ENCODE assay signal across 21 cellular contexts in the genomic region with DNA sequence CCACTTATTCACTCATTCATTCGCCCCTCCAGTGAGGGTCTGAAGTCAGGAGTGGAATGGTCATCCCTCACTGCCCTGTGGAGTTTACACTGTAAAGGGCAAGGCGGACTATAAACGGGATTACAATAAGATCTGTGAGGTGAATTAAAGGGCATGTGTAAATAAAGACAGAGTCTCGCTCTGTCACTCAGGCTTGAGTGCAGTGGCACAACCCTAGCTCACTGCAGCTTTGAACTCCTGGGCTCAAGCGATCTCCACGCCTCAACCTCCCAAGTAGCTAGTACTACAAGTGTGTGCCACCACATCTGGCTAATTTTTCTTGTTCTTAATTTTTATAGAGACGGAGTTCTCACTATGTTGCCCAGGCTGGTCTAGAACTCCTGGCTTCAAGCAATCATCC.
"Had no signal": no experiment of that assay in that cellular context is flagged by ENCODE, and none has a peak within 500 bp of the region (broad histone marks: within the 10 kb centered on the region; RNA-seq: fewer than 3 reads in every experiment).

No MANE protein-coding gene starts in this region.

- H3K4me3 Mint-ChIP-seq: activated B cell treated with CpG ODN at 0.5 μM for 24 hours; activated CD8-positive, alpha-beta T cell treated with anti-CD3 and anti-CD28 coated beads, Interleukin-2, amount 10 ng/mL, durations not matched to agents 7 days and 5 days; activated naive CD8-positive, alpha-beta T cell treated with anti-CD3 and anti-CD28 coated beads, Interleukin-2, amount 10 ng/mL, durations not matched to agents 7 days and 5 days; effector memory CD8-positive, alpha-beta T cell; naive thymus-derived CD8-positive, alpha-beta T cell; stimulated activated memory B cell treated with anti-CD40 and anti-IgM and Interleukin-4, amounts not matched to agents 10 μg/mL and 1 μg/mL and 100 μg/mL, for 72 hours; T-helper 2 cell treated with Interferon-gamma antibody and Interleukin-4, amounts not matched to agents 5 μg/mL and 100 μg/mL, for 36 hours had no signal

- H3K27me3 ChIP-seq: brain microvascular endothelial cell, tibial nerve had no signal

- H3K4me3 ChIP-seq: left lung, tibial nerve had no signal

- H3K27ac Mint-ChIP-seq: activated CD8-positive, alpha-beta T cell treated with anti-CD3 and anti-CD28 coated beads, Interleukin-2, amount 10 ng/mL, durations not matched to agents 7 days and 5 days; activated naive CD8-positive, alpha-beta T cell treated with anti-CD3 and anti-CD28 coated beads, Interleukin-2, amount 10 ng/mL, durations not matched to agents 7 days and 5 days; effector memory CD8-positive, alpha-beta T cell; stimulated activated memory B cell treated with anti-CD40 and anti-IgM and Interleukin-4, amounts not matched to agents 10 μg/mL and 1 μg/mL and 100 μg/mL, for 72 hours; T-helper 2 cell treated with Interferon-gamma antibody and Interleukin-4, amounts not matched to agents 5 μg/mL and 100 μg/mL, for 36 hours had no signal

- H3K27ac ChIP-seq: brain microvascular endothelial cell, foreskin keratinocyte, left lung, tibial nerve had no signal

- H3K9me3 ChIP-seq: left lung, tibial nerve had no signal

- H3K4me1 ChIP-seq: foreskin keratinocyte, left lung, tibial nerve had no signal

- FAIRE-seq: islet of Langerhans had no signal

- H3K36me3 ChIP-seq: brain microvascular endothelial cell, left lung, tibial nerve had no signal

- H3K36me3 Mint-ChIP-seq: activated naive CD8-positive, alpha-beta T cell treated with anti-CD3 and anti-CD28 coated beads, Interleukin-2, amount 10 ng/mL, durations not matched to agents 7 days and 5 days; naive thymus-derived CD8-positive, alpha-beta T cell; stimulated activated memory B cell treated with anti-CD40 and anti-IgM and Interleukin-4, amounts not matched to agents 10 μg/mL and 1 μg/mL and 100 μg/mL, for 72 hours had no signal

- H3K9me3 Mint-ChIP-seq: activated B cell treated with CpG ODN at 0.5 μM for 24 hours; activated naive CD8-positive, alpha-beta T cell treated with anti-CD3 and anti-CD28 coated beads, Interleukin-2, amount 10 ng/mL, durations not matched to agents 7 days and 5 days; effector memory CD8-positive, alpha-beta T cell; naive thymus-derived CD8-positive, alpha-beta T cell; stimulated activated memory B cell treated with anti-CD40 and anti-IgM and Interleukin-4, amounts not matched to agents 10 μg/mL and 1 μg/mL and 100 μg/mL, for 72 hours; T-helper 2 cell treated with Interferon-gamma antibody and Interleukin-4, amounts not matched to agents 5 μg/mL and 100 μg/mL, for 36 hours had no signal

- ATAC-seq: activated CD8-positive, alpha-beta T cell treated with anti-CD3 and anti-CD28 coated beads, Interleukin-2, amount 10 ng/mL, durations not matched to agents 7 days and 5 days; effector memory CD8-positive, alpha-beta T cell; left lung; naive thymus-derived CD8-positive, alpha-beta T cell had no signal

- H3K4me1 Mint-ChIP-seq: activated naive CD8-positive, alpha-beta T cell treated with anti-CD3 and anti-CD28 coated beads, Interleukin-2, amount 10 ng/mL, durations not matched to agents 7 days and 5 days had no signal

- DNase-seq: activated B cell treated with CpG ODN at 0.5 μM for 24 hours; activated CD4-positive, alpha-beta T cell treated with anti-CD3 and anti-CD28 coated beads for 48 hours; activated CD8-positive, alpha-beta memory T cell treated with anti-CD3 and anti-CD28 coated beads, Interleukin-2, amount 50 U/mL, for 4 hours; activated CD8-positive, alpha-beta T cell treated with anti-CD3 and anti-CD28 coated beads, Interleukin-2, amount 10 ng/mL, durations not matched to agents 7 days and 5 days; activated naive CD4-positive, alpha-beta T cell; activated naive CD8-positive, alpha-beta T cell treated with anti-CD3 and anti-CD28 coated beads, Interleukin-2, amount 10 ng/mL, durations not matched to agents 7 days and 5 days; anterior cingulate cortex; cerebellar nuclear complex; effector memory CD8-positive, alpha-beta T cell; foreskin keratinocyte; left lung; mesenchymal stem cell; naive thymus-derived CD8-positive, alpha-beta T cell; retina; stimulated activated CD4-positive, alpha-beta T cell treated with anti-CD3 and anti-CD28 coated beads, Interleukin-2, amount 100 ng/mL, for 48 hours; SW 1271 had no signal
